Comparison of ENCODE assay signal across 1 cellular context in genomic region chr20:32526561-32526960, GRCh38.
TF ChIP-seq lines count a peak whose summit lies in the region.

No MANE protein-coding gene starts in this region.

TF ChIP-seq in H1, 55 proteins besides CTCF, POLR2A, EP300 and RAD21:
- TF ChIP-seq SIN3A (conservative IDR thresholded peaks at IDR 0.05 in 1 of 2, IDR thresholded peaks at IDR 0.05 in 1 of 2; ENCODE audit: low read depth in 1 of 2, low read length in 2 of 2) (no peak), EZH2 (IDR thresholded peaks at IDR 0.05; ENCODE audit: low read depth, low read length, severe bottlenecking) (no peak), TAF1 (IDR thresholded peaks at IDR 0.05; ENCODE audit: low read depth, low read length) (no peak)
